In genomic region chr13:21871919-21872318, GRCh38 we compare ENCODE assay signal across 23 cellular contexts.
"Had no signal": no experiment of that assay in that cellular context is flagged by ENCODE, and none has a peak within 500 bp of the region (broad histone marks: within the 10 kb centered on the region; RNA-seq: fewer than 3 reads in every experiment).

No MANE protein-coding gene starts in this region.

- H3K27me3 ChIP-seq: ascending aorta, brain microvascular endothelial cell, ovary, spleen, tibial nerve had no signal

- H3K4me1 ChIP-seq: ascending aorta, heart left ventricle, psoas muscle, spleen, tibial nerve had no signal

- DNase-seq: activated CD4-positive, alpha-beta memory T cell treated with anti-CD3 and anti-CD28 coated beads for 36 hours; activated CD4-positive, alpha-beta T cell treated with anti-CD3 and anti-CD28 coated beads for 4 hours; activated CD8-positive, alpha-beta memory T cell treated with anti-CD3 and anti-CD28 coated beads, Interleukin-2, amount 50 U/mL, for 48 hours; activated gamma-delta T cell; activated naive CD4-positive, alpha-beta T cell treated with anti-CD3 and anti-CD28 coated beads, Interleukin-2, amount 10 ng/mL, durations not matched to agents 7 days and 5 days; activated naive CD8-positive, alpha-beta T cell treated with anti-CD3 and anti-CD28 coated beads, Interleukin-2, amount 10 ng/mL, durations not matched to agents 7 days and 5 days; activated T-cell treated with anti-CD3 and anti-CD28 coated beads, Interleukin-2, amount 50 U/mL, for 24 hours; brain microvascular endothelial cell; dorsolateral prefrontal cortex; effector memory CD8-positive, alpha-beta T cell; erythroblast; heart left ventricle; kidney glomerular epithelial cell; naive thymus-derived CD4-positive, alpha-beta T cell; ovary; psoas muscle; right cardiac atrium; spleen; stimulated activated naive CD4-positive, alpha-beta T cell treated with Interleukin-2 at 50 U/mL for 16 hours; T-helper 1 cell had no signal

- H3K4me3 ChIP-seq: ascending aorta, coronary artery, dorsolateral prefrontal cortex, heart left ventricle, ovary, psoas muscle, spleen, tibial nerve had no signal

- H3K27ac ChIP-seq: ascending aorta, brain microvascular endothelial cell, coronary artery, dorsolateral prefrontal cortex, heart left ventricle, ovary, psoas muscle, spleen, tibial nerve had no signal

- H3K36me3 ChIP-seq: ascending aorta, brain microvascular endothelial cell, heart left ventricle, ovary, spleen, tibial nerve had no signal

- H3K9me3 ChIP-seq: ascending aorta, heart left ventricle, ovary, psoas muscle, spleen, tibial nerve had no signal

- ATAC-seq: effector memory CD8-positive, alpha-beta T cell; heart left ventricle; naive thymus-derived CD4-positive, alpha-beta T cell; psoas muscle had no signal
